In the genomic region with DNA sequence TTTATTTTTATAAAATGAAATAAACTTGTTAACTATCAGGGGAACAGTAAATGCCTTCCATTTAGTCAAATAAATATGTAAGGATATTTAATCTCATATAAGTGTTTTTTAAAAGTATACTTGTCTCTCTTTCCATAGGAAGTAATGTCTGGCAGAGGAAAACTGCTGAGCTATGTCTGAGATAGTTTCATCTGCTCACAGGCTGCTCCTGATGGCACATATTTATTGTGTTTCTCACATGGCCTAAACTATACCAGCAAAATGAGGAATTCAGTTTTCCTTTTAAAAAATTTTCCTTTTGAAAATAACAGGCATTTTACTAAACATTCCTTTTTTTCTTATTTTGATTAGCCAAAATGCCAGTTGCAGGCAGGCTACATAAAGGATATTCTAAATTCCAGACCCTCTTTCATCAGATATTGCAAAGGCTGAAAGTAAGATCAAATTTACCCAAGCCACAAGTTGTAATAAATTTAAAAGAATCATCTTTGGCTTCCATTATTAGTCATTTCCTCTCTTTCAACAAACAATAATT, we compare ENCODE assay signal across 15 cellular contexts.
DNase-seq lines count a peak whose midpoint lies in the region; ATAC-seq lines count a peak whose summit lies in the region.
"Had no signal": no experiment of that assay in that cellular context is flagged by ENCODE, and none has a peak within 500 bp of the region (broad histone marks: within the 10 kb centered on the region; RNA-seq: fewer than 3 reads in every experiment).

No MANE protein-coding gene starts in this region.

- no peaks in the 10 kb centered on the region for H3K36me3 Mint-ChIP-seq in naive thymus-derived CD4-positive, alpha-beta T cell
- H3K36me3 Mint-ChIP-seq: CD4-positive, alpha-beta memory T cell had no signal

- H3K4me2 ChIP-seq in skeletal muscle satellite cell (ENCODE audit: low read length): peak overlapping the region; percentile 48

- peak; percentile 29 for DNase-seq in GM03348 (ENCODE audit: low spot score)
- DNase-seq in M059J (ENCODE audit: low read depth): peak; percentile 18
- peak; percentile 42 for DNase-seq in fibroblast of gingiva (ENCODE audit: low read depth)
- DNase-seq in caudate nucleus (lab: John Stamatoyannopoulos, UW): no peak
- DNase-seq in effector CD8-positive, alpha-beta T cell (lab: John Stamatoyannopoulos, UW): no peak
- DNase-seq in naive thymus-derived CD4-positive, alpha-beta T cell: no peak
- DNase-seq: Calu3; CD4-positive, alpha-beta memory T cell; GDM1; Karpas-422; NCI-H1930; NCI-H526 treated with DMSO at 0.1 percent for 48 hours; SHP77 had no signal

- H3K4me1 Mint-ChIP-seq in naive thymus-derived CD4-positive, alpha-beta T cell: no peaks in the 10 kb centered on the region
- H3K4me1 Mint-ChIP-seq: CD4-positive, alpha-beta memory T cell had no signal

- peaks cover 32% of the 10 kb centered on the region for H3K4me1 ChIP-seq in skeletal muscle satellite cell (ENCODE audit: control insufficient read depth, insufficient read depth, low read length)
- H3K4me1 ChIP-seq in naive thymus-derived CD4-positive, alpha-beta T cell (ENCODE audit: control insufficient read depth in 2 of 2, insufficient read depth in 2 of 2, low read length in 2 of 2): no peaks in the 10 kb centered on the region

- peak overlapping the region; percentile 35 for H3K4me3 ChIP-seq in skeletal muscle satellite cell (ENCODE audit: low read length)
- no peak overlapping the region for H3K4me3 ChIP-seq in naive thymus-derived CD4-positive, alpha-beta T cell (ENCODE audit: low read length)

- CTCF ChIA-PET in naive thymus-derived CD4-positive, alpha-beta T cell (lab: Charles Lee): no interaction called here

- H3K9me3 ChIP-seq in skeletal muscle satellite cell (replicated peaks; ENCODE audit: low read length): no peaks in the 10 kb centered on the region
- H3K9me3 ChIP-seq in naive thymus-derived CD4-positive, alpha-beta T cell (ENCODE audit: control insufficient read depth in 2 of 3, low read length in 3 of 3): no peaks in the 10 kb centered on the region

- POLR2A ChIA-PET in naive thymus-derived CD4-positive, alpha-beta T cell (lab: Charles Lee): no interaction called here

- H3K4me3 Mint-ChIP-seq in naive thymus-derived CD4-positive, alpha-beta T cell: no peak overlapping the region
- H3K4me3 Mint-ChIP-seq: CD4-positive, alpha-beta memory T cell had no signal

- peaks cover 27 to 40% (median 35%) of the 10 kb centered on the region in 5 donors for H3K27me3 Mint-ChIP-seq in naive thymus-derived CD4-positive, alpha-beta T cell

- H3K27me3 ChIP-seq in skeletal muscle satellite cell (ENCODE audit: control insufficient read depth, insufficient read depth, low read length): no peaks in the 10 kb centered on the region
- H3K27me3 ChIP-seq in naive thymus-derived CD4-positive, alpha-beta T cell (ENCODE audit: control insufficient read depth in 2 of 2, insufficient read depth in 2 of 2, low read length in 2 of 2): no peaks in the 10 kb centered on the region

- ATAC-seq in HG03354 (IDR thresholded peaks at IDR 0.05; ENCODE audit: poor library complexity, severe bottlenecking, unreplicated experiment): no peak
- no peak for ATAC-seq in naive thymus-derived CD4-positive, alpha-beta T cell

- H3K27ac ChIP-seq in caudate nucleus (ENCODE audit: low read depth, low read length): no peak overlapping the region
- H3K27ac ChIP-seq in naive thymus-derived CD4-positive, alpha-beta T cell (ENCODE audit: low read depth, low read length): no peak overlapping the region

- intact Hi-C loops in naive thymus-derived CD4-positive, alpha-beta T cell (cut with micrococcal nuclease): no loop called here

- no peaks in the 10 kb centered on the region for H3K9me3 Mint-ChIP-seq in naive thymus-derived CD4-positive, alpha-beta T cell
- H3K9me3 Mint-ChIP-seq: CD4-positive, alpha-beta memory T cell had no signal

- peak overlapping the region; percentile 74 for H3K9ac ChIP-seq in skeletal muscle satellite cell (ENCODE audit: low read depth, low read length)

- H3K27ac Mint-ChIP-seq in naive thymus-derived CD4-positive, alpha-beta T cell: no peak overlapping the region
- H3K27ac Mint-ChIP-seq: CD4-positive, alpha-beta memory T cell had no signal

- H3K36me3 ChIP-seq in skeletal muscle satellite cell (ENCODE audit: insufficient read depth, low read length): no peaks in the 10 kb centered on the region
- no peaks in the 10 kb centered on the region for H3K36me3 ChIP-seq in naive thymus-derived CD4-positive, alpha-beta T cell (ENCODE audit: control insufficient read depth in 2 of 3, insufficient read depth in 3 of 3, low read length in 3 of 3)

Comparison
In these comparisons a context has a peak if more than half of its experiments do, and no peak if none do; other contexts are left out.
1. DNase-seq: peak in GM03348 (single experiment), M059J (single experiment) and fibroblast of gingiva (single experiment); none in caudate nucleus (0 of 61), effector CD8-positive, alpha-beta T cell (single experiment) and naive thymus-derived CD4-positive, alpha-beta T cell (0 of 9).